In the genomic region with DNA sequence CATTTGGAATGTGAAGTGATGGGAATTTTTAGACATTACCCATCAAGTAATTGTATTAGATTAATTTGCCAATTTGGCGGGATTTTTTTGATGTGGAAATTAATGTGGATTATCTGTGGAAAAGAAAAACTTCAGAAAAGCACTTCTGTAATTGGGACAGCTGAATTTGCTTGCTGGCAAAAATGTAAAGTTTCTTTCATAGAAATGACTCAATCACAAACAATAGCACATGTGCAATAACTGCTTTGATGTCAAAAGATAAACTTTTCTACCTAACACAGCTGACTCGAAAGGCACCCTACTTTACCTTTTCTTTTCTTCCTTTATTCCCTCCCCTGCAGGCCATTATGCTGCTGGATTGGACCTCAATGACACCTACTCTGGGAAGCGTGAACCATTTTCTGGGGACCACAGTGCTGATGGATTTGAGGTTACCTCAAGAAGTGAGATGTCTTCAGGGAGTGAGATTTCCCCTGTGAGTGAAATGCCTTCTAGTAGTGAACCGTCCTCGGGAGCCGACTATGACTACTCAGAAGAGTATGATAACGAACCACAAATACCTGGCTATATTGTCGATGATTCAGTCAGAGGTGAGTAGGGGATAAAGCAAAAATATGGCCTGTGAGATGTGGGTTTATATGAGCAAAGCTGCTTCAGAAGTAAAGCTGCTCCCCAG, we compare ENCODE assay signal across 1 cellular context.
TF ChIP-seq lines count a peak whose summit lies in the region.

No MANE protein-coding gene starts in this region.

TF ChIP-seq in WTC11, 78 proteins besides CTCF, POLR2A, EP300 and RAD21 (continued from another document):
- TF ChIP-seq, protein P1, sequence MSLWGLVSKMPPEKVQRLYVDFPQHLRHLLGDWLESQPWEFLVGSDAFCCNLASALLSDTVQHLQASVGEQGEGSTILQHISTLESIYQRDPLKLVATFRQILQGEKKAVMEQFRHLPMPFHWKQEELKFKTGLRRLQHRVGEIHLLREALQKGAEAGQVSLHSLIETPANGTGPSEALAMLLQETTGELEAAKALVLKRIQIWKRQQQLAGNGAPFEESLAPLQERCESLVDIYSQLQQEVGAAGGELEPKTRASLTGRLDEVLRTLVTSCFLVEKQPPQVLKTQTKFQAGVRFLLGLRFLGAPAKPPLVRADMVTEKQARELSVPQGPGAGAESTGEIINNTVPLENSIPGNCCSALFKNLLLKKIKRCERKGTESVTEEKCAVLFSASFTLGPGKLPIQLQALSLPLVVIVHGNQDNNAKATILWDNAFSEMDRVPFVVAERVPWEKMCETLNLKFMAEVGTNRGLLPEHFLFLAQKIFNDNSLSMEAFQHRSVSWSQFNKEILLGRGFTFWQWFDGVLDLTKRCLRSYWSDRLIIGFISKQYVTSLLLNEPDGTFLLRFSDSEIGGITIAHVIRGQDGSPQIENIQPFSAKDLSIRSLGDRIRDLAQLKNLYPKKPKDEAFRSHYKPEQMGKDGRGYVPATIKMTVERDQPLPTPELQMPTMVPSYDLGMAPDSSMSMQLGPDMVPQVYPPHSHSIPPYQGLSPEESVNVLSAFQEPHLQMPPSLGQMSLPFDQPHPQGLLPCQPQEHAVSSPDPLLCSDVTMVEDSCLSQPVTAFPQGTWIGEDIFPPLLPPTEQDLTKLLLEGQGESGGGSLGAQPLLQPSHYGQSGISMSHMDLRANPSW (CRISPR knock-in tag; conservative IDR thresholded peaks at IDR 0.05; ENCODE audit: low read depth), result no peak
- TF ChIP-seq, protein P2, sequence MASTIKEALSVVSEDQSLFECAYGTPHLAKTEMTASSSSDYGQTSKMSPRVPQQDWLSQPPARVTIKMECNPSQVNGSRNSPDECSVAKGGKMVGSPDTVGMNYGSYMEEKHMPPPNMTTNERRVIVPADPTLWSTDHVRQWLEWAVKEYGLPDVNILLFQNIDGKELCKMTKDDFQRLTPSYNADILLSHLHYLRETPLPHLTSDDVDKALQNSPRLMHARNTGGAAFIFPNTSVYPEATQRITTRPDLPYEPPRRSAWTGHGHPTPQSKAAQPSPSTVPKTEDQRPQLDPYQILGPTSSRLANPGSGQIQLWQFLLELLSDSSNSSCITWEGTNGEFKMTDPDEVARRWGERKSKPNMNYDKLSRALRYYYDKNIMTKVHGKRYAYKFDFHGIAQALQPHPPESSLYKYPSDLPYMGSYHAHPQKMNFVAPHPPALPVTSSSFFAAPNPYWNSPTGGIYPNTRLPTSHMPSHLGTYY (CRISPR knock-in tag; IDR thresholded peaks at IDR 0.05), result no peak
- no peak for TF ChIP-seq MYBL2 (CRISPR knock-in tag; IDR thresholded peaks at IDR 0.05)
